In the genomic region with DNA sequence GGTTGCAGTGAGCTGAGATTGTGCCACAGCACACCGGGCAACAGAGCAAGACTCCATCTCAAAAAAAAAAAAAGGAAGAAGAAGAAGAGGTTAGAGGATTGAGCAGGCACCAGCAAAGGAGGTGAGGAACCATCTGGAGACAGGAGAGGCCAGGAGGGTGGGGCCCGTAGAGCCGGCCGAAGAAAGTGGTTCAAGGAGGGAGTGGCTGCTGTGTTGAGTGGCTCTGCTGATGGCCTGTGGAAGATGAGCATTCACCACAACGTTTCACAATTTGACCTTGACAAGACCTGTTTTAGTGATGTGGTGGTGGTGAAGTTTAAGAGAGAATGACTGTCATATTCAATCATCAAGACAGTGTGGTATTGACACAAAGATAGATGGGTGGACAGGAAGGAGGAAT, we compare ENCODE assay signal across 17 cellular contexts. TPM values are rescaled to one million over a fixed set of nuclear protein-coding genes. Genes with fewer than 3 reads are reported as not detected.
A peak's percentile ranks its signal among the peaks of the same experiment; 100 is the strongest.
DNase-seq lines count a peak whose midpoint lies in the region; ATAC-seq and TF ChIP-seq lines count a peak whose summit lies in the region.
"Had no signal": no experiment of that assay in that cellular context is flagged by ENCODE, and none has a peak within 500 bp of the region (broad histone marks: within the 10 kb centered on the region; RNA-seq: fewer than 3 reads in every experiment).

No MANE protein-coding gene starts in this region.

- H3K4me3 ChIP-seq in right atrium auricular region (no peak overlapping the region), PC-9 (no peak overlapping the region)
- H3K4me3 ChIP-seq: uterus had no signal

- POLR2A ChIA-PET in PC-9 (lab: Charles Lee; ENCODE audit: unreplicated experiment), result no interaction called here

- H3K79me2 ChIP-seq in PC-9 (ENCODE audit: low read depth), result no peaks in the 10 kb centered on the region

- H3F3A ChIP-seq in PC-9 (ENCODE audit: insufficient read depth, low read depth), result peaks cover 25% of the 10 kb centered on the region

- H3K4me2 ChIP-seq in PC-9, result 0 out of 2 replicates have a peak overlapping the region, but pooled peaks have one; percentile 13

- no peak for ATAC-seq in Right ventricle myocardium superior (ENCODE audit: poor library complexity)
- no peak for ATAC-seq in HG03097 (IDR thresholded peaks at IDR 0.05; ENCODE audit: low FRiP score, unreplicated experiment)
- ATAC-seq: stimulated activated memory B cell treated with anti-CD40 and anti-IgM and Interleukin-4, amounts not matched to agents 10 μg/mL and 1 μg/mL and 100 μg/mL, for 72 hours had no signal

- no peaks in the 10 kb centered on the region for H3K27me3 ChIP-seq in right atrium auricular region
- no peaks in the 10 kb centered on the region for H3K27me3 ChIP-seq in PC-9 (ENCODE audit: insufficient read depth, low read depth)
- H3K27me3 ChIP-seq: uterus had no signal

- no TSS peak for BruUV-seq in PC-9 (replicated peaks; lab: Mats Ljungman, UMichigan)

- H3K4me3 Mint-ChIP-seq in dendritic cell treated with granulocyte-macrophage colony-stimulating factor and Interleukin-4, amounts not matched to agents 40 ng/mL and 50 ng/mL, for 4 days, result no peak overlapping the region
- H3K4me3 Mint-ChIP-seq in type B pancreatic cell, result no peak overlapping the region
- H3K4me3 Mint-ChIP-seq: stimulated activated memory B cell treated with anti-CD40 and anti-IgM and Interleukin-4, amounts not matched to agents 10 μg/mL and 1 μg/mL and 100 μg/mL, for 72 hours had no signal

- no peaks in the 10 kb centered on the region for H3K9me3 Mint-ChIP-seq in dendritic cell treated with granulocyte-macrophage colony-stimulating factor and Interleukin-4, amounts not matched to agents 40 ng/mL and 50 ng/mL, for 4 days
- peaks cover 5% of the 10 kb centered on the region for H3K9me3 Mint-ChIP-seq in type B pancreatic cell
- H3K9me3 Mint-ChIP-seq: stimulated activated memory B cell treated with anti-CD40 and anti-IgM and Interleukin-4, amounts not matched to agents 10 μg/mL and 1 μg/mL and 100 μg/mL, for 72 hours had no signal

- H3K27ac ChIP-seq in right atrium auricular region (no peak overlapping the region), PC-9 (no peak overlapping the region)
- H3K27ac ChIP-seq: uterus, WERI-Rb-1 had no signal

- H2AFZ ChIP-seq in PC-9, result no peak overlapping the region

- H3K36me3 Mint-ChIP-seq in dendritic cell treated with granulocyte-macrophage colony-stimulating factor and Interleukin-4, amounts not matched to agents 40 ng/mL and 50 ng/mL, for 4 days (ENCODE audit: low read depth), result no peaks in the 10 kb centered on the region
- no peaks in the 10 kb centered on the region for H3K36me3 Mint-ChIP-seq in type B pancreatic cell
- H3K36me3 Mint-ChIP-seq: stimulated activated memory B cell treated with anti-CD40 and anti-IgM and Interleukin-4, amounts not matched to agents 10 μg/mL and 1 μg/mL and 100 μg/mL, for 72 hours had no signal

- no peak for TF ChIP-seq CTCF in right atrium auricular region (IDR thresholded peaks at IDR 0.05)
- no peak for TF ChIP-seq CTCF in PC-9 (conservative IDR thresholded peaks at IDR 0.05)
- no peak for TF ChIP-seq CTCF in type B pancreatic cell (conservative IDR thresholded peaks at IDR 0.05)

- CTCF ChIA-PET in PC-9 (lab: Charles Lee), result no interaction called here

- peaks cover 73% of the 10 kb centered on the region for H3K4me1 Mint-ChIP-seq in dendritic cell treated with granulocyte-macrophage colony-stimulating factor and Interleukin-4, amounts not matched to agents 40 ng/mL and 50 ng/mL, for 4 days (ENCODE audit: low read depth)
- H3K4me1 Mint-ChIP-seq in type B pancreatic cell (ENCODE audit: unreplicated experiment), result peaks cover 8% of the 10 kb centered on the region

- DNase-seq in Right ventricle myocardium superior (peak; percentile 43), right atrium auricular region (ENCODE audit: low spot score) (no peak), PC-9 (no peak), type B pancreatic cell (ENCODE audit: extremely low spot score, unreplicated experiment) (no peak), DMS79 treated with DMSO at 0.1 percent for 48 hours (lab: John Stamatoyannopoulos, UW) (no peak)
- no peak for DNase-seq in effector CD8-positive, alpha-beta T cell (lab: John Stamatoyannopoulos, UW)
- DNase-seq: Caco-2, cortex of kidney, GF-D8, H7, midbrain, nucleus accumbens, uterus, WERI-Rb-1 had no signal

- H3K36me3 ChIP-seq in right atrium auricular region, result no peaks in the 10 kb centered on the region
- H3K36me3 ChIP-seq in PC-9 (ENCODE audit: low read depth), result no peaks in the 10 kb centered on the region
- H3K36me3 ChIP-seq: uterus, WERI-Rb-1 had no signal

- peaks cover 0 to 17% of the 10 kb centered on the region in 2 donors for H3K4me1 ChIP-seq in right atrium auricular region
- peaks cover 56% of the 10 kb centered on the region for H3K4me1 ChIP-seq in PC-9 (replicated peaks; ENCODE audit: insufficient read depth)
- H3K4me1 ChIP-seq: uterus had no signal

- H4K20me1 ChIP-seq in PC-9 (ENCODE audit: insufficient read depth), result no peaks in the 10 kb centered on the region

- H3K9me3 ChIP-seq in right atrium auricular region (no peaks in the 10 kb centered on the region), PC-9 (ENCODE audit: insufficient read depth, low read depth) (no peaks in the 10 kb centered on the region)
- H3K9me3 ChIP-seq: Caco-2, uterus had no signal

- H3K27me3 Mint-ChIP-seq in dendritic cell treated with granulocyte-macrophage colony-stimulating factor and Interleukin-4, amounts not matched to agents 40 ng/mL and 50 ng/mL, for 4 days, result peaks cover 4% of the 10 kb centered on the region
- H3K27me3 Mint-ChIP-seq in type B pancreatic cell, result peaks cover 13% of the 10 kb centered on the region

- intact Hi-C loops in Right ventricle myocardium superior (cut with DNase I) (no loop called here), PC-9 (cut with micrococcal nuclease; ENCODE audit: unreplicated experiment) (no loop called here)
- intact Hi-C loops in dendritic cell treated with granulocyte-macrophage colony-stimulating factor and Interleukin-4, amounts not matched to agents 40 ng/mL and 50 ng/mL, for 4 days (cut with micrococcal nuclease), result no loop called here

- H3K27ac Mint-ChIP-seq in dendritic cell treated with granulocyte-macrophage colony-stimulating factor and Interleukin-4, amounts not matched to agents 40 ng/mL and 50 ng/mL, for 4 days, result peak overlapping the region; percentile 87
- peak overlapping the region; percentile 65 for H3K27ac Mint-ChIP-seq in type B pancreatic cell
- H3K27ac Mint-ChIP-seq: stimulated activated memory B cell treated with anti-CD40 and anti-IgM and Interleukin-4, amounts not matched to agents 10 μg/mL and 1 μg/mL and 100 μg/mL, for 72 hours had no signal

- no peaks in the 10 kb centered on the region for H3K9me2 ChIP-seq in PC-9 (ENCODE audit: insufficient read depth)

RNA-seq across cellular contexts. Expression of gene CTSD, which starts 6.8 kb away (rescaled TPM):
- total RNA-seq in Right ventricle myocardium superior (986 TPM), right atrium auricular region (1,000 to 10,000 TPM in 1 of 2 donors, 100 to 1,000 TPM in 1; 782 to 1,042 TPM), PC-9 (2021) (735 and 993 TPM in 2 replicates), type B pancreatic cell (ENCODE audit: low replicate concordance) (318 and 557 TPM in 2 replicates)

RNA-seq across cellular contexts. Expression of gene IFITM10, which starts 20.1 kb away (rescaled TPM):
- total RNA-seq in Right ventricle myocardium superior (1.1 TPM), right atrium auricular region (under 1 TPM; 0.37 to 0.47 TPM), PC-9 (2021) (4.2 and 5.5 TPM in 2 replicates), type B pancreatic cell (ENCODE audit: low replicate concordance) (3.4 and 7.4 TPM in 2 replicates)
